ENCODE assay signal across 20 cellular contexts in the genomic region with DNA sequence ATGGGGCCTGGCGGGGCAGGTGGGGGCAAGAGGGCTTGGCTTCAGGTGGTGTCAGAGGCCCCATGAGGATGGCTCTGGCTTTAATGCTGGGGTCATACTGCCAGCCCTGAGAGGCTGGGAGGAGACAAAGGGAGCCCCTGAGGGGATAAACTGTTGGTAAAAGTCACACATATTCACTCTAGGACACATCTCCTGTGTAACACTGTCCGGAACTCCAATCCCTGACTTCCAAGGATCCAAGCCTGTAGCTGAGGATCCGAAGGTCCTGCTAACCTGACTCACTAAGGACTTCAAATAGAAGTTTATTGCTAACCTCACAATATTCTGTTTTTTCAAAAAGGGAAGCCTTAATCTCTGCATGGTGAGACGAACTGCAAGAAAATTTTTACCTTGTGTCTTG. TPM values are rescaled to one million over a fixed set of nuclear protein-coding genes. Genes with fewer than 3 reads are reported as not detected.
DNase-seq lines count a peak whose midpoint lies in the region; ATAC-seq and TF ChIP-seq lines count a peak whose summit lies in the region.
"Had no signal": no experiment of that assay in that cellular context is flagged by ENCODE, and none has a peak within 500 bp of the region (broad histone marks: within the 10 kb centered on the region; RNA-seq: fewer than 3 reads in every experiment).

No MANE protein-coding gene starts in this region.

- TF ChIP-seq POLR2A in vagina (IDR thresholded peaks at IDR 0.05): no peak

- H3K36me3 ChIP-seq in RWPE2 (ENCODE audit: low read depth) (peaks cover 86% of the 10 kb centered on the region), hepatocyte (replicated peaks; ENCODE audit: insufficient read depth, low read depth) (peaks cover 3% of the 10 kb centered on the region), vagina (peaks cover 0 to 5% of the 10 kb centered on the region in 2 donors)
- H3K36me3 ChIP-seq: ascending aorta had no signal

- H3K4me2 ChIP-seq in hepatocyte: peak overlapping the region; percentile 39

- H3K9me3 Mint-ChIP-seq in activated naive CD4-positive, alpha-beta T cell treated with anti-CD3 and anti-CD28 coated beads, Interleukin-2, amount 50 U/mL, for 72 hours: no peaks in the 10 kb centered on the region
- no peaks in the 10 kb centered on the region for H3K9me3 Mint-ChIP-seq in endothelial cell (ENCODE audit: unreplicated experiment)
- H3K9me3 Mint-ChIP-seq: type B pancreatic cell had no signal

- H3K4me3 Mint-ChIP-seq in endothelial cell (ENCODE audit: unreplicated experiment): no peak overlapping the region
- H3K4me3 Mint-ChIP-seq: type B pancreatic cell had no signal

- no peak for DNase-seq in activated naive CD4-positive, alpha-beta T cell treated with anti-CD3 and anti-CD28 coated beads, Interleukin-2, amount 50 U/mL, for 72 hours (ENCODE audit: low spot score in 2 of 2)
- no peak for DNase-seq in activated naive CD4-positive, alpha-beta T cell treated with anti-CD3 and anti-CD28 coated beads, Interleukin-2, amount 50 U/mL, for 16 hours
- no peak for DNase-seq in RWPE2 (ENCODE audit: low spot score)
- DNase-seq in hepatocyte (ENCODE audit: low spot score): no peak
- DNase-seq in vagina (ENCODE audit: extremely low spot score in 2 of 2): no peak
- no peak for DNase-seq in endothelial cell (ENCODE audit: low spot score)
- DNase-seq in NCI-H524 (lab: John Stamatoyannopoulos, UW): no peak
- DNase-seq: DMS53, dorsolateral prefrontal cortex, foreskin melanocyte, midbrain, NCI-H1694, NCI-H82, SHP77 treated with DMSO at 0.1 percent for 48 hours had no signal

- no peaks in the 10 kb centered on the region for H3K27me3 Mint-ChIP-seq in endothelial cell (ENCODE audit: unreplicated experiment)
- H3K27me3 Mint-ChIP-seq: progenitor cell of endocrine pancreas, type B pancreatic cell had no signal

- H3K27ac ChIP-seq in RWPE2 (ENCODE audit: poor library complexity, severe bottlenecking) (peak overlapping the region; percentile 67), hepatocyte (peak overlapping the region; percentile 49), vagina (peak overlapping the region; percentile 23)
- H3K27ac ChIP-seq: ascending aorta, dorsolateral prefrontal cortex had no signal

- H3K9me3 ChIP-seq in RWPE2 (ENCODE audit: severe bottlenecking) (peaks cover 2% of the 10 kb centered on the region), hepatocyte (ENCODE audit: low read depth) (no peaks in the 10 kb centered on the region), vagina (no peaks in the 10 kb centered on the region)
- H3K9me3 ChIP-seq: ascending aorta had no signal

- H3K4me1 ChIP-seq in RWPE2 (ENCODE audit: insufficient read depth, poor library complexity, severe bottlenecking) (peaks cover 22% of the 10 kb centered on the region), hepatocyte (ENCODE audit: insufficient read depth) (peaks cover 21% of the 10 kb centered on the region), vagina (peaks cover 25% of the 10 kb centered on the region)
- H3K4me1 ChIP-seq: ascending aorta had no signal

- TF ChIP-seq CTCF in RWPE2 (IDR thresholded peaks at IDR 0.05; ENCODE audit: poor library complexity, severe bottlenecking) (no peak), hepatocyte (IDR thresholded peaks at IDR 0.05; ENCODE audit: poor library complexity) (no peak), vagina (IDR thresholded peaks at IDR 0.05) (no peak), endothelial cell (IDR thresholded peaks at IDR 0.05; ENCODE audit: unreplicated experiment) (no peak)

- H3K9me2 ChIP-seq in hepatocyte (replicated peaks; ENCODE audit: insufficient read depth): no peaks in the 10 kb centered on the region

- peaks cover 41 to 44% of the 10 kb centered on the region in 2 donors for H3K36me3 Mint-ChIP-seq in activated naive CD4-positive, alpha-beta T cell treated with anti-CD3 and anti-CD28 coated beads, Interleukin-2, amount 50 U/mL, for 72 hours
- peaks cover 26% of the 10 kb centered on the region for H3K36me3 Mint-ChIP-seq in endothelial cell (ENCODE audit: low read depth, unreplicated experiment)

- no peak for ATAC-seq in activated naive CD4-positive, alpha-beta T cell treated with anti-CD3 and anti-CD28 coated beads, Interleukin-2, amount 50 U/mL, for 72 hours
- ATAC-seq in RWPE2 (ENCODE audit: low read depth) (no peak), HG03196 (IDR thresholded peaks at IDR 0.05; ENCODE audit: unreplicated experiment) (no peak)
- ATAC-seq: GM12878, K562 had no signal

- H3K4me1 Mint-ChIP-seq in endothelial cell (ENCODE audit: unreplicated experiment): peaks cover 5% of the 10 kb centered on the region

- no peaks in the 10 kb centered on the region for H3K79me2 ChIP-seq in hepatocyte

- H3K27me3 ChIP-seq in RWPE2 (ENCODE audit: insufficient read depth, poor library complexity, severe bottlenecking) (no peaks in the 10 kb centered on the region), hepatocyte (no peaks in the 10 kb centered on the region), vagina (no peaks in the 10 kb centered on the region)
- H3K27me3 ChIP-seq: ascending aorta had no signal

- H2AFZ ChIP-seq in hepatocyte: peak overlapping the region; percentile 33

- peak overlapping the region; percentile 40 to 93 for H3K27ac Mint-ChIP-seq in activated naive CD4-positive, alpha-beta T cell treated with anti-CD3 and anti-CD28 coated beads, Interleukin-2, amount 50 U/mL, for 72 hours
- H3K27ac Mint-ChIP-seq in endothelial cell (ENCODE audit: unreplicated experiment): no peak overlapping the region
- H3K27ac Mint-ChIP-seq: type B pancreatic cell had no signal

- no peak overlapping the region for H3K4me3 ChIP-seq in RWPE2 (ENCODE audit: severe bottlenecking)
- H3K4me3 ChIP-seq in hepatocyte: no peak overlapping the region
- H3K4me3 ChIP-seq in vagina: no peak overlapping the region
- H3K4me3 ChIP-seq: ascending aorta, dorsolateral prefrontal cortex, GM12878, K562 had no signal

- intact Hi-C loops in vagina (cut with DNase I): no loop called here

- no peaks in the 10 kb centered on the region for H4K20me1 ChIP-seq in hepatocyte (ENCODE audit: insufficient read depth, poor library complexity, severe bottlenecking)

- 65% methylated on average over 4 of the region's 4 CpGs for WGBS in hepatocyte (ENCODE audit: low lambda C conversion rate, missing lambda C conversion rate)

RNA-seq across cellular contexts. Expression of gene GPR68, which starts 39.2 kb away (rescaled TPM):
- 10 to 100 TPM in 1 of 2 donors, 1 to 10 TPM in 1; 4.6 to 12.7 TPM for total RNA-seq in activated naive CD4-positive, alpha-beta T cell treated with anti-CD3 and anti-CD28 coated beads, Interleukin-2, amount 50 U/mL, for 72 hours
- total RNA-seq in hepatocyte (0.20 and 0.44 TPM in 2 replicates), vagina (4.2 TPM), endothelial cell (ENCODE audit: unreplicated experiment) (5.4 TPM)
- polyA plus RNA-seq in hepatocyte: 0.42 TPM in 1 of 2 replicates, not detected in the other
- total RNA-seq: ascending aorta had no signal
